30 cellular contexts compared by ENCODE assay signal in the genomic region with DNA sequence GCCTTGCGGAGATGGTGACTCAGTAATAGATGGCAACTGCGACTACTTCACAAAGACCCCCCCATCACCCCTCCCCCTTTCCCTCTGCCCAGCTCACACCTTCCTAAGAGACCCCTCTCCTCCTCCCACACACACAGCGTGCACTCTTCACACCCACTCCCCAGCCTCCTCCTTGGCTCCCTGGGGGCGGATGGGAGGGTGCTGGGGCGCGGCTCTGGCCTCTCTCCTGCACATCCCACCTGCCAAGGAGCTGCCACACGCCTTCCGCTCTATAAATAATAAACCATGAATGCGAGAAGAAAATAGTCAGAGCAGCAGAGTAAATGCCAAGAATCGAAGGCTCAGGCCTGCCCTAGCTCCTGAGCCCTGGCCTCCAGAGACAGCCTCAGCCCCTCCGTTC. TPM values are rescaled to one million over a fixed set of nuclear protein-coding genes. Genes with fewer than 3 reads are reported as not detected.
"Had no signal": no experiment of that assay in that cellular context is flagged by ENCODE, and none has a peak within 500 bp of the region (broad histone marks: within the 10 kb centered on the region; RNA-seq: fewer than 3 reads in every experiment).

No MANE protein-coding gene starts in this region.

- H3K27ac Mint-ChIP-seq: activated CD4-positive, alpha-beta T cell treated with anti-CD3 and anti-CD28 coated beads, Interleukin-2, amount 10 ng/mL, durations not matched to agents 24 days and 14 days; activated CD8-positive, alpha-beta T cell treated with anti-CD3 and anti-CD28 coated beads for 36 hours; activated naive CD4-positive, alpha-beta T cell treated with anti-CD3 and anti-CD28 coated beads, Interleukin-2, amount 50 U/mL, for 24 hours; activated naive CD8-positive, alpha-beta T cell treated with anti-CD3 and anti-CD28 coated beads, Interleukin-2, amount 10 ng/mL, durations not matched to agents 7 days and 5 days; activated T-cell treated with anti-CD3 and anti-CD28 coated beads, Interleukin-2, amount 50 U/mL, for 72 hours; activated T-helper 17 cell treated with anti-CD3 and anti-CD28 coated beads, Interleukin-2, amount 50 U/mL, for 72 hours had no signal

- H3K36me3 Mint-ChIP-seq: activated naive CD4-positive, alpha-beta T cell treated with anti-CD3 and anti-CD28 coated beads, Interleukin-2, amount 50 U/mL, for 24 hours; activated naive CD8-positive, alpha-beta T cell treated with anti-CD3 and anti-CD28 coated beads, Interleukin-2, amount 10 ng/mL, durations not matched to agents 7 days and 5 days had no signal

- H3K4me3 ChIP-seq: ascending aorta, MG63, SJCRH30, SK-N-MC had no signal

- H3K36me3 ChIP-seq: ascending aorta, MG63, SJCRH30 had no signal

- DNase-seq: activated CD4-positive, alpha-beta T cell treated with anti-CD3 and anti-CD28 coated beads, Interleukin-2, amount 10 ng/mL, durations not matched to agents 24 days and 14 days; activated CD4-positive, alpha-beta T cell treated with anti-CD3 and anti-CD28 coated beads, Interleukin-2, amount 50 U/mL, for 4 hours; activated CD8-positive, alpha-beta T cell treated with anti-CD3 and anti-CD28 coated beads for 36 hours; activated gamma-delta T cell; activated naive CD4-positive, alpha-beta T cell treated with Interleukin-2 at 50 U/mL for 16 hours; activated naive CD8-positive, alpha-beta T cell treated with anti-CD3 and anti-CD28 coated beads, Interleukin-2, amount 10 ng/mL, durations not matched to agents 7 days and 5 days; activated T-cell treated with anti-CD3 and anti-CD28 coated beads, Interleukin-2, amount 50 U/mL, for 1 hour; activated T-cell treated with anti-CD3 and anti-CD28 coated beads, Interleukin-2, amount 50 U/mL, for 72 hours; caudate nucleus; Kasumi-1; NCI-H1048; NCI-H1436 treated with DMSO at 0.1 percent for 48 hours; NCI-H1694 treated with DMSO at 0.1 percent for 48 hours; NCI-H2029; NCI-H345; NCI-H524 treated with DMSO at 0.1 percent for 48 hours; SHP77; SJCRH30 had no signal

- H3K27me3 Mint-ChIP-seq: activated naive CD4-positive, alpha-beta T cell treated with anti-CD3 and anti-CD28 coated beads, Interleukin-2, amount 50 U/mL, for 24 hours; activated T-helper 17 cell treated with anti-CD3 and anti-CD28 coated beads, Interleukin-2, amount 50 U/mL, for 72 hours had no signal

- H3K27ac ChIP-seq: ascending aorta, SJCRH30 had no signal

- H3K4me1 ChIP-seq: ascending aorta, SJCRH30 had no signal

- H3K9me3 ChIP-seq: ascending aorta, MG63, SJCRH30 had no signal

- H3K27me3 ChIP-seq: ascending aorta, MG63 had no signal

- ATAC-seq: activated CD8-positive, alpha-beta T cell treated with anti-CD3 and anti-CD28 coated beads for 36 hours; activated T-cell treated with anti-CD3 and anti-CD28 coated beads, Interleukin-2, amount 50 U/mL, for 72 hours; activated T-helper 17 cell treated with anti-CD3 and anti-CD28 coated beads, Interleukin-2, amount 50 U/mL, for 72 hours; Panc1 had no signal

- H3K4me3 Mint-ChIP-seq: activated CD4-positive, alpha-beta T cell treated with anti-CD3 and anti-CD28 coated beads, Interleukin-2, amount 10 ng/mL, durations not matched to agents 24 days and 14 days; activated CD8-positive, alpha-beta T cell treated with anti-CD3 and anti-CD28 coated beads for 36 hours; activated naive CD4-positive, alpha-beta T cell treated with anti-CD3 and anti-CD28 coated beads, Interleukin-2, amount 50 U/mL, for 24 hours; activated naive CD8-positive, alpha-beta T cell treated with anti-CD3 and anti-CD28 coated beads, Interleukin-2, amount 10 ng/mL, durations not matched to agents 7 days and 5 days; activated T-cell treated with anti-CD3 and anti-CD28 coated beads, Interleukin-2, amount 50 U/mL, for 72 hours; activated T-helper 17 cell treated with anti-CD3 and anti-CD28 coated beads, Interleukin-2, amount 50 U/mL, for 72 hours had no signal

- H3K9me3 Mint-ChIP-seq: activated CD4-positive, alpha-beta T cell treated with anti-CD3 and anti-CD28 coated beads, Interleukin-2, amount 10 ng/mL, durations not matched to agents 24 days and 14 days; activated CD8-positive, alpha-beta T cell treated with anti-CD3 and anti-CD28 coated beads for 36 hours; activated naive CD4-positive, alpha-beta T cell treated with anti-CD3 and anti-CD28 coated beads, Interleukin-2, amount 50 U/mL, for 24 hours; activated naive CD8-positive, alpha-beta T cell treated with anti-CD3 and anti-CD28 coated beads, Interleukin-2, amount 10 ng/mL, durations not matched to agents 7 days and 5 days; activated T-cell treated with anti-CD3 and anti-CD28 coated beads, Interleukin-2, amount 50 U/mL, for 72 hours; activated T-helper 17 cell treated with anti-CD3 and anti-CD28 coated beads, Interleukin-2, amount 50 U/mL, for 72 hours had no signal

RNA-seq across cellular contexts. Expression of gene P2RX3, which starts 4.5 kb away (rescaled TPM):
- total RNA-seq: activated CD4-positive, alpha-beta T cell treated with anti-CD3 and anti-CD28 coated beads, Interleukin-2, amount 10 ng/mL, durations not matched to agents 24 days and 14 days; activated CD8-positive, alpha-beta memory T cell treated with anti-CD3 and anti-CD28 coated beads for 36 hours; activated CD8-positive, alpha-beta T cell treated with anti-CD3 and anti-CD28 coated beads for 36 hours; activated naive CD8-positive, alpha-beta T cell treated with anti-CD3 and anti-CD28 coated beads, Interleukin-2, amount 10 ng/mL, durations not matched to agents 7 days and 5 days; activated T-cell treated with anti-CD3 and anti-CD28 coated beads, Interleukin-2, amount 50 U/mL, for 72 hours; activated T-helper 17 cell treated with anti-CD3 and anti-CD28 coated beads, Interleukin-2, amount 50 U/mL, for 72 hours; ascending aorta; NCI-H460; RPMI7951; SJCRH30; T-helper 1 cell treated with Interleukin-12 subunit alpha and Interleukin-12 subunit beta and Interleukin-4 antibody, amounts not matched to agents 30 ng/mL and 1 ng/mL, for 36 hours; T-helper 2 cell treated with Interferon-gamma antibody and Interleukin-4, amounts not matched to agents 100 ng/mL and 5 ng/mL, for 36 hours had no signal

RNA-seq across cellular contexts. Expression of gene PRG3, which starts 38.2 kb away (rescaled TPM):
- total RNA-seq: activated CD4-positive, alpha-beta T cell treated with anti-CD3 and anti-CD28 coated beads, Interleukin-2, amount 10 ng/mL, durations not matched to agents 24 days and 14 days; activated CD8-positive, alpha-beta memory T cell treated with anti-CD3 and anti-CD28 coated beads for 36 hours; activated CD8-positive, alpha-beta T cell treated with anti-CD3 and anti-CD28 coated beads for 36 hours; activated naive CD8-positive, alpha-beta T cell treated with anti-CD3 and anti-CD28 coated beads, Interleukin-2, amount 10 ng/mL, durations not matched to agents 7 days and 5 days; activated T-cell treated with anti-CD3 and anti-CD28 coated beads, Interleukin-2, amount 50 U/mL, for 72 hours; activated T-helper 17 cell treated with anti-CD3 and anti-CD28 coated beads, Interleukin-2, amount 50 U/mL, for 72 hours; ascending aorta; NCI-H460; RPMI7951; SJCRH30; T-helper 1 cell treated with Interleukin-12 subunit alpha and Interleukin-12 subunit beta and Interleukin-4 antibody, amounts not matched to agents 30 ng/mL and 1 ng/mL, for 36 hours; T-helper 2 cell treated with Interferon-gamma antibody and Interleukin-4, amounts not matched to agents 100 ng/mL and 5 ng/mL, for 36 hours had no signal
- polyA plus RNA-seq: adipose tissue had no signal

RNA-seq across cellular contexts. Expression of gene PRG2, which starts 47.7 kb away (rescaled TPM):
- total RNA-seq: ascending aorta; NCI-H460; RPMI7951; SJCRH30; T-helper 1 cell treated with Interleukin-12 subunit alpha and Interleukin-12 subunit beta and Interleukin-4 antibody, amounts not matched to agents 30 ng/mL and 1 ng/mL, for 36 hours had no signal
